ENCODE assay signal across 8 cellular contexts in genomic region chr6:107956586-107957164, GRCh38. TPM values are rescaled to one million over a fixed set of nuclear protein-coding genes. Genes with fewer than 3 reads are reported as not detected.
DNase-seq lines count a peak whose midpoint lies in the region; ATAC-seq and TF ChIP-seq lines count a peak whose summit lies in the region.

No MANE protein-coding gene starts in this region.

- DNase-seq in AG04450 (ENCODE audit: low read depth, low spot score) (peak; percentile 8), HAP-1 (ENCODE audit: low spot score in 2 of 2) (no peak), SKM-1 (lab: John Stamatoyannopoulos, UW; ENCODE audit: unreplicated experiment) (peak; percentile 67), esophagus squamous epithelium (lab: John Stamatoyannopoulos, UW) (no peak), osteoblast (ENCODE audit: insufficient read length, low spot score, missing footprints) (peak; percentile 93), hypothalamus (lab: John Stamatoyannopoulos, UW) (no peak)
- no peak for DNase-seq in activated effector memory CD4-positive, alpha-beta T cell treated with anti-CD3 and anti-CD28 coated beads, Interleukin-2, amount 50 U/mL, for 16 hours

- intact Hi-C loops in esophagus squamous epithelium (cut with DNase I): no loop called here

- peak overlapping the region; percentile 80 for H3K4me2 ChIP-seq in osteoblast (ENCODE audit: insufficient read depth, low read length)

- peaks cover 55% of the 10 kb centered on the region for H3K79me2 ChIP-seq in osteoblast (ENCODE audit: insufficient read depth, low read length)

- H3K4me3 ChIP-seq in AG04450 (ENCODE audit: low read depth, low read length): peak overlapping the region; percentile 97
- peak overlapping the region; percentile 88 for H3K4me3 ChIP-seq in HAP-1
- peak overlapping the region; percentile 78 to 93 (median 87) for H3K4me3 ChIP-seq in esophagus squamous epithelium
- peak overlapping the region; percentile 98 for H3K4me3 ChIP-seq in osteoblast (ENCODE audit: insufficient read depth, low read length)

- peaks cover 23% of the 10 kb centered on the region for H3K4me1 ChIP-seq in HAP-1
- H3K4me1 ChIP-seq in esophagus squamous epithelium: peaks cover 9 to 60% (median 22%) of the 10 kb centered on the region in 3 donors
- H3K4me1 ChIP-seq in osteoblast (ENCODE audit: insufficient read depth, low read length): peaks cover 13% of the 10 kb centered on the region

- CTCF ChIA-PET in AG04450 (lab: Charles Lee): interaction anchor here (0.7 to 1.4 kb wide), 2 partner anchors 21 to 24 kb away, joined by 3 to 5 read pairs; no protein-coding TSS in a partner anchor

- H3K9me3 ChIP-seq in AG04450 (ENCODE audit: control insufficient read depth, insufficient read depth, low read length) (no peaks in the 10 kb centered on the region), HAP-1 (no peaks in the 10 kb centered on the region), esophagus squamous epithelium (no peaks in the 10 kb centered on the region), osteoblast (ENCODE audit: low read depth, low read length) (no peaks in the 10 kb centered on the region)

- TF ChIP-seq POLR2A in esophagus squamous epithelium (IDR thresholded peaks at IDR 0.05): no peak

- no peak for ATAC-seq in GM19328 (IDR thresholded peaks at IDR 0.05; ENCODE audit: unreplicated experiment)

- H3K27ac ChIP-seq in AG04450 (ENCODE audit: low read depth, low read length): peak overlapping the region; percentile 94
- peak overlapping the region; percentile 87 to 94 (median 93) for H3K27ac ChIP-seq in esophagus squamous epithelium
- peak overlapping the region; percentile 95 for H3K27ac ChIP-seq in osteoblast (ENCODE audit: low read depth, low read length)

- H4K20me1 ChIP-seq in osteoblast (ENCODE audit: insufficient read depth, low read length): peaks cover 31% of the 10 kb centered on the region

- POLR2A ChIA-PET in AG04450 (lab: Yijun Ruan, JAX): interaction anchor here (0.6 to 1.1 kb wide), 2 partner anchors 10 to 69 kb away, joined by 3 to 10 read pairs; no protein-coding TSS in a partner anchor

- H3K27me3 ChIP-seq in AG04450 (ENCODE audit: control insufficient read depth, insufficient read depth, low read length): no peaks in the 10 kb centered on the region
- no peaks in the 10 kb centered on the region for H3K27me3 ChIP-seq in HAP-1 (ENCODE audit: low read depth)
- H3K27me3 ChIP-seq in esophagus squamous epithelium: no peaks in the 10 kb centered on the region
- H3K27me3 ChIP-seq in osteoblast (ENCODE audit: insufficient read depth, low read length): no peaks in the 10 kb centered on the region

- in situ Hi-C loops in HAP-1 (cut with MboI; ENCODE audit: low sequenced_read_pairs): no loop called here

- TF ChIP-seq CTCF in AG04450 (IDR thresholded peaks at IDR 0.05; ENCODE audit: low read depth, low read length) (no peak), esophagus squamous epithelium (IDR thresholded peaks at IDR 0.05) (no peak), osteoblast (IDR thresholded peaks at IDR 0.05; ENCODE audit: extremely low read depth, low read depth, low read length) (no peak)

- peak overlapping the region; percentile 24 for H2AFZ ChIP-seq in osteoblast (ENCODE audit: low read length)

- H3K36me3 ChIP-seq in HAP-1 (replicated peaks): peaks cover 9% of the 10 kb centered on the region
- no peaks in the 10 kb centered on the region for H3K36me3 ChIP-seq in esophagus squamous epithelium
- H3K36me3 ChIP-seq in osteoblast (ENCODE audit: insufficient read depth, low read length): peaks cover 4% of the 10 kb centered on the region

- WGBS in esophagus squamous epithelium, 2 donors: 2 to 5% methylated on average over 5 of the region's 5 CpGs

RNA-seq across cellular contexts. Expression of gene SEC63, which starts 1.3 kb away (rescaled TPM):
- polyA plus RNA-seq in AG04450 (2011; rRNA removed): 58.6 and 90.9 TPM in 2 replicates
- polyA minus RNA-seq in AG04450 (2011; rRNA and poly(A)+ RNA removed): 16.5 and 36.1 TPM in 2 replicates
- 10 to 100 TPM in 2 of 4 donors, 1 to 10 TPM in 2; 9.3 to 25.4 (median 16.2) TPM for total RNA-seq in esophagus squamous epithelium
- 35.8 and 54.5 TPM in 2 replicates for total RNA-seq in osteoblast

Comparison
In these comparisons a context has a peak if more than half of its experiments do, and no peak if none do; other contexts are left out.
1. DNase-seq: peak in AG04450 (single experiment), SKM-1 (single experiment) and osteoblast (single experiment); none in HAP-1 (0 of 2), esophagus squamous epithelium (single experiment), activated effector memory CD4-positive, alpha-beta T cell treated with anti-CD3 and anti-CD28 coated beads, Interleukin-2, amount 50 U/mL, for 16 hours (single experiment) and hypothalamus (0 of 51).
2. Peak in every context shown above with its lines, with median percentiles within 50 percentile points of each other: H3K27ac ChIP-seq and H3K4me3 ChIP-seq.